ENCODE assay signal across 35 cellular contexts in the genomic region with DNA sequence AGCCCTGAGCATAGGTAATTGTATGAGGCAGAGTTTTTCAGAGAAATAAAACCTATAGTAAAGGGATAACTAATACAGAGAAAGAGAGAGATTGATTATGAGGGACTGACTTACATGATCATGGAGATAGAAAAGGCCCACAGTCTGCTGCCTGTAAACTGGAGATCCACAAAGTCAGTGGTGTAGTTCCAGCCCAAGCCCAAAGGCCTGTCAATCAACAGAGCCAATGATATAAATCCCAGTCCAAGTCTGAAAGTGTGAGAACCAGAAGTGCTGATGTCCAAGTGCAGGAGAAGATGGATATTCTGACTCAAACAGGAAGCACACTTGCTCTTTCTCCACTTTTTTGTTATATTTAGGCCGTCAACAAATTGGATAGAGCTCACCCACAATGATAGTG.
"Had no signal": no experiment of that assay in that cellular context is flagged by ENCODE, and none has a peak within 500 bp of the region (broad histone marks: within the 10 kb centered on the region; RNA-seq: fewer than 3 reads in every experiment).

No MANE protein-coding gene starts in this region.

- DNase-seq: Karpas-422, MG63, MM.1S, MV-4-11, NCI-H1048, NCI-H1092, NCI-H1092 treated with DMSO at 0.1 percent for 48 hours, NCI-H1105, NCI-H1105 treated with DMSO at 0.1 percent for 48 hours, NCI-H1417, NCI-H1417 treated with DMSO at 0.1 percent for 48 hours, NCI-H1436, NCI-H1436 treated with DMSO at 0.1 percent for 48 hours, NCI-H146, NCI-H1694, NCI-H1694 treated with DMSO at 0.1 percent for 48 hours, NCI-H187, NCI-H187 treated with DMSO at 0.1 percent for 48 hours, NCI-H1930, NCI-H2029, NCI-H2029 treated with DMSO at 0.1 percent for 48 hours, NCI-H2081, NCI-H2107, NCI-H2171, NCI-H2171 treated with DMSO at 0.1 percent for 48 hours, NCI-H2227 treated with DMSO at 0.1 percent for 48 hours, NCI-H226, NCI-H345, NCI-H446, NCI-H446 treated with DMSO at 0.1 percent for 48 hours, NCI-H510A, NCI-H510A treated with DMSO at 0.1 percent for 48 hours, NCI-H524, NCI-H524 treated with DMSO at 0.1 percent for 48 hours, NCI-H526 had no signal

- H3K4me3 ChIP-seq: MG63 had no signal

- H3K9me3 ChIP-seq: MG63 had no signal

- H3K27me3 ChIP-seq: MG63 had no signal

- H3K36me3 ChIP-seq: MG63 had no signal
